ENCODE assay signal across 27 cellular contexts in the genomic region with DNA sequence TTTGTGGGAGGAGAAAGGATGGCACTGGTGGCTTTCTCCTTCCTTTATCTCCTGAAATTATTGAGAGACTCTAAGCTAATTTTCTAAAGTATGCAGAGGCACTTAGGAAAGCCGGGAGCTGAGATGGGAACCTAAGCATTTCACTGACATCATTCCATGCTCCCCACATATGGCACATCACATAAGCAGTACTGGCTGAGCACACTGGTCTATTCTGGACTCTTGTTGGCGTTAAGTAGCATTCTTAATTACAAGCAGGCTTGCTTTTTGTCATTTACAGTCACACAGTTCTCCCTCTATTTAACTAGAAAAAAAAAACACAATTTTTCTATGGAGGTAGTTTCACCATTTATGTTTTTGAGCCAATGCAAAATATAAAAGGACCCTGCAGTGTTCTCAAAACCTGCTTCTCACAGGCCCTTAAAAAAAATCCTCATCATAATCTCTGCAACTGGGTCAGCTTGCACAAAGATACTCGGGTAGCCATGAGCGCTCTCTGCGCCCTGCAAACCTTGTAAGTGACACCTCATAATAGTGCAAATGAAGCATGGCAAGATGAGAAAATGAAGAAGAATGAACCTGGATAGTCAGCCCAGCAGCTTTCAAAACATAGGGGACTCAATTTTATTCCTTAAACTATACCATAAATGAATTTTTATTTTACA.
"Had no signal": no experiment of that assay in that cellular context is flagged by ENCODE, and none has a peak within 500 bp of the region (broad histone marks: within the 10 kb centered on the region; RNA-seq: fewer than 3 reads in every experiment).

No MANE protein-coding gene starts in this region.

- H3K27ac ChIP-seq: esophagus muscularis mucosa, gastroesophageal sphincter, heart right ventricle, neutrophil, pancreas, right lobe of liver, spleen, VCaP had no signal

- H3K27ac Mint-ChIP-seq: activated naive CD4-positive, alpha-beta T cell treated with anti-CD3 and anti-CD28 coated beads, Interleukin-2, amount 10 ng/mL, durations not matched to agents 7 days and 5 days; activated naive CD8-positive, alpha-beta T cell treated with anti-CD3 and anti-CD28 coated beads, Interleukin-2, amount 50 U/mL, for 24 hours; immature natural killer cell; memory B cell; naive thymus-derived CD4-positive, alpha-beta T cell; stimulated activated memory B cell treated with anti-CD40 and anti-IgM and Interleukin-4, amounts not matched to agents 10 μg/mL and 1 μg/mL and 100 μg/mL, for 72 hours had no signal

- H3K4me1 Mint-ChIP-seq: activated naive CD4-positive, alpha-beta T cell treated with anti-CD3 and anti-CD28 coated beads, Interleukin-2, amount 10 ng/mL, durations not matched to agents 7 days and 5 days; activated naive CD8-positive, alpha-beta T cell treated with anti-CD3 and anti-CD28 coated beads, Interleukin-2, amount 50 U/mL, for 24 hours; immature natural killer cell; memory B cell; naive thymus-derived CD4-positive, alpha-beta T cell; stimulated activated memory B cell treated with anti-CD40 and anti-IgM and Interleukin-4, amounts not matched to agents 10 μg/mL and 1 μg/mL and 100 μg/mL, for 72 hours had no signal

- H3K4me1 ChIP-seq: pancreas, right lobe of liver had no signal

- FAIRE-seq: pancreas had no signal

- DNase-seq: activated CD4-positive, alpha-beta T cell treated with anti-CD3 and anti-CD28 coated beads, Interleukin-2, amount 50 U/mL, for 1 hour; activated CD4-positive, CD25-positive, alpha-beta regulatory T cell treated with anti-CD3 and anti-CD28 coated beads, Interleukin-2, amount 50 U/mL, for 72 hours; activated CD8-positive, alpha-beta memory T cell treated with anti-CD3 and anti-CD28 coated beads for 24 hours; activated CD8-positive, alpha-beta memory T cell treated with anti-CD3 and anti-CD28 coated beads, Interleukin-2, amount 50 U/mL, for 48 hours; activated effector memory CD4-positive, alpha-beta T cell treated with Interleukin-2 at 50 U/mL for 16 hours; activated naive CD4-positive, alpha-beta T cell treated with anti-CD3 and anti-CD28 coated beads, Interleukin-2, amount 10 ng/mL, durations not matched to agents 7 days and 5 days; activated naive CD8-positive, alpha-beta T cell treated with anti-CD3 and anti-CD28 coated beads, Interleukin-2, amount 50 U/mL, for 24 hours; activated T-cell treated with anti-CD3 and anti-CD28 coated beads, Interleukin-2, amount 50 U/mL, for 48 hours; aorta; cerebellar nuclear complex; effector CD8-positive, alpha-beta T cell; heart right ventricle; immature natural killer cell; kidney glomerular epithelial cell; left ventricle myocardium superior; naive thymus-derived CD4-positive, alpha-beta T cell; pancreas; right lobe of liver; spleen; stimulated activated CD4-positive, alpha-beta T cell treated with anti-CD3 and anti-CD28 coated beads, Interleukin-4, amount 100 ng/mL, for 4 hours; T-helper 2 cell had no signal

- H3K4me3 Mint-ChIP-seq: activated naive CD4-positive, alpha-beta T cell treated with anti-CD3 and anti-CD28 coated beads, Interleukin-2, amount 10 ng/mL, durations not matched to agents 7 days and 5 days; activated naive CD8-positive, alpha-beta T cell treated with anti-CD3 and anti-CD28 coated beads, Interleukin-2, amount 50 U/mL, for 24 hours; immature natural killer cell; memory B cell; naive thymus-derived CD4-positive, alpha-beta T cell; stimulated activated memory B cell treated with anti-CD40 and anti-IgM and Interleukin-4, amounts not matched to agents 10 μg/mL and 1 μg/mL and 100 μg/mL, for 72 hours had no signal

- H3K27me3 ChIP-seq: right lobe of liver had no signal

- H3K4me3 ChIP-seq: esophagus muscularis mucosa, gastroesophageal sphincter, heart right ventricle, pancreas, right lobe of liver, spleen had no signal

- ATAC-seq: activated naive CD8-positive, alpha-beta T cell treated with anti-CD3 and anti-CD28 coated beads, Interleukin-2, amount 50 U/mL, for 24 hours; gastroesophageal sphincter; heart right ventricle; left ventricle myocardium superior; naive thymus-derived CD4-positive, alpha-beta T cell; pancreas; right lobe of liver; stimulated activated memory B cell treated with anti-CD40 and anti-IgM and Interleukin-4, amounts not matched to agents 10 μg/mL and 1 μg/mL and 100 μg/mL, for 72 hours had no signal

- H3K9me3 ChIP-seq: esophagus muscularis mucosa, gastroesophageal sphincter, heart right ventricle, neutrophil, pancreas, right lobe of liver, spleen had no signal

- H3K9me3 Mint-ChIP-seq: activated naive CD4-positive, alpha-beta T cell treated with anti-CD3 and anti-CD28 coated beads, Interleukin-2, amount 10 ng/mL, durations not matched to agents 7 days and 5 days; activated naive CD8-positive, alpha-beta T cell treated with anti-CD3 and anti-CD28 coated beads, Interleukin-2, amount 50 U/mL, for 24 hours had no signal

- H3K36me3 ChIP-seq: esophagus muscularis mucosa, gastroesophageal sphincter, heart right ventricle, neutrophil, pancreas, right lobe of liver, spleen had no signal

- H3K36me3 Mint-ChIP-seq: activated naive CD4-positive, alpha-beta T cell treated with anti-CD3 and anti-CD28 coated beads, Interleukin-2, amount 10 ng/mL, durations not matched to agents 7 days and 5 days; stimulated activated memory B cell treated with anti-CD40 and anti-IgM and Interleukin-4, amounts not matched to agents 10 μg/mL and 1 μg/mL and 100 μg/mL, for 72 hours had no signal
